ENCODE assay signal across 27 cellular contexts in the genomic region with DNA sequence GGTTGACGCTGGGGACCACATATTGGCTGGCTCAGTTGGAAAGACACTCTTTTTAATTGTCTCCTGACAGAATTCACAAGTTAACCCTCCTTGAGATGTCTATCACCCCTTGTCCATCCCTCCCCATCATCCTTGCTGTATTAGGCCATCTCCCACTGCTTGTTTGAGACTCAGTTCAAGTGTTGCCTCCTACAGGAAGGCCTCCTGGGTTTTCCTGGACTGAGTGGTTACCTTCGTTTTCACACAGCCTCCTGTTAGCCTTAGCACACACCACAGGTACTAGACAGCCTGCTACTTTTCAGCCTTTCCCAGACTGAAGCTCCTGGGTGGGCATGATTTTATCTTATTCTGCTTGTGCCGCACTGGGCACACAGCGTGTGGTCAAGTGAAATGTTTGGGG.
"Had no signal": no experiment of that assay in that cellular context is flagged by ENCODE, and none has a peak within 500 bp of the region (broad histone marks: within the 10 kb centered on the region; RNA-seq: fewer than 3 reads in every experiment).

No MANE protein-coding gene starts in this region.

- H3K9me3 ChIP-seq: colonic mucosa, esophagus muscularis mucosa, esophagus squamous epithelium, gastrocnemius medialis, gastroesophageal sphincter, heart left ventricle, heart right ventricle had no signal

- H3K4me1 ChIP-seq: colonic mucosa, esophagus muscularis mucosa, esophagus squamous epithelium, foreskin keratinocyte, gastrocnemius medialis, gastroesophageal sphincter, heart left ventricle, heart right ventricle had no signal

- H3K27ac ChIP-seq: colonic mucosa, coronary artery, dorsolateral prefrontal cortex, epithelial cell of prostate, esophagus muscularis mucosa, esophagus squamous epithelium, foreskin keratinocyte, gastrocnemius medialis, gastroesophageal sphincter, heart left ventricle, heart right ventricle had no signal

- DNase-seq: colonic mucosa; cortex of kidney; dermis blood vessel endothelial cell; dorsolateral prefrontal cortex; effector CD8-positive, alpha-beta T cell; effector memory CD4-positive, alpha-beta T cell; effector memory CD8-positive, alpha-beta T cell; endodermal cell; erythroblast; esophagus squamous epithelium; foreskin keratinocyte; foreskin melanocyte; gastrocnemius medialis; glutamatergic neuron; head of caudate nucleus; heart left ventricle; heart right ventricle had no signal

- H3K9me3 Mint-ChIP-seq: dendritic cell treated with granulocyte-macrophage colony-stimulating factor and Interleukin-4, amounts not matched to agents 40 ng/mL and 50 ng/mL, for 4 days had no signal

- ATAC-seq: effector memory CD8-positive, alpha-beta T cell; esophagus mucosa; foreskin keratinocyte; gastrocnemius medialis; gastroesophageal sphincter; heart left ventricle; heart right ventricle had no signal

- H3K27me3 Mint-ChIP-seq: dendritic cell treated with granulocyte-macrophage colony-stimulating factor and Interleukin-4, amounts not matched to agents 40 ng/mL and 50 ng/mL, for 4 days; effector memory CD8-positive, alpha-beta T cell had no signal

- FAIRE-seq: colon, endometrium, endothelial cell of umbilical vein, frontal cortex had no signal

- H3K36me3 ChIP-seq: colonic mucosa, esophagus muscularis mucosa, gastrocnemius medialis, heart left ventricle, heart right ventricle had no signal

- H3K27ac Mint-ChIP-seq: dendritic cell treated with granulocyte-macrophage colony-stimulating factor and Interleukin-4, amounts not matched to agents 40 ng/mL and 50 ng/mL, for 4 days; effector memory CD8-positive, alpha-beta T cell; endodermal cell had no signal

- H3K4me1 Mint-ChIP-seq: endodermal cell had no signal

- H3K4me3 ChIP-seq: colonic mucosa, coronary artery, dorsolateral prefrontal cortex, esophagus muscularis mucosa, esophagus squamous epithelium, gastrocnemius medialis, gastroesophageal sphincter, heart left ventricle, heart right ventricle had no signal

- H3K27me3 ChIP-seq: colonic mucosa, dorsolateral prefrontal cortex, esophagus muscularis mucosa, esophagus squamous epithelium, foreskin keratinocyte, gastrocnemius medialis, gastroesophageal sphincter, heart left ventricle, heart right ventricle had no signal

- H3K4me3 Mint-ChIP-seq: dendritic cell treated with granulocyte-macrophage colony-stimulating factor and Interleukin-4, amounts not matched to agents 40 ng/mL and 50 ng/mL, for 4 days; effector memory CD8-positive, alpha-beta T cell; endodermal cell had no signal
